16 cellular contexts compared by ENCODE assay signal in the genomic region with DNA sequence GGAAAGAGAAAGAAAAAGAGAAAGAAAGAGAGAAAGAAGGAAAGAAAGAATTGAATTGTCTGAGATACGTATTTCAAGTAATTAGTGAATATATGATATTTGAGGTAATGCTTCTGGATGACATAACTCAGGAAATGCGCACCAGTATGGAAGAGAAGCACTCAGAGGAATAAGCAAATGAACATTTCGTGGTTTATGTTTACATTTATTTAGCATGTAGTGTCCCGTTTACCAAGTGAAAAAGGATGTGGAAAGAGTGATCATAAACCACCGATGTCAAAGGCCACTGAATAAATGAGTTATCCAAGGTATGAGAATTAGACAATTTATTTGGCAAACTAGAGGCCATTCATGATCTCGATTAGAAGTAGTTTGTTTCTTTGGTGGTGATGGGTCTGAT.
DNase-seq lines count a peak whose midpoint lies in the region; ATAC-seq and TF ChIP-seq lines count a peak whose summit lies in the region.
"Had no signal": no experiment of that assay in that cellular context is flagged by ENCODE, and none has a peak within 500 bp of the region (broad histone marks: within the 10 kb centered on the region; RNA-seq: fewer than 3 reads in every experiment).

No MANE protein-coding gene starts in this region.

- H3K36me3 Mint-ChIP-seq in MCF 10A (ENCODE audit: insufficient read depth, unreplicated experiment), result peaks cover 5% of the 10 kb centered on the region

- no peaks in the 10 kb centered on the region for H3K4me1 Mint-ChIP-seq in MCF 10A (ENCODE audit: insufficient read depth, unreplicated experiment)
- H3K4me1 Mint-ChIP-seq: CD8-positive, alpha-beta memory T cell had no signal

- no peak overlapping the region for H3K27ac ChIP-seq in mammary epithelial cell (ENCODE audit: insufficient read depth, low read depth, low read length)
- H3K27ac ChIP-seq: 22Rv1, BLaER1, GM23248 had no signal

- no peak for ATAC-seq in GM21723 (IDR thresholded peaks at IDR 0.05; ENCODE audit: unreplicated experiment)

- H2AFZ ChIP-seq in mammary epithelial cell (ENCODE audit: low read depth, low read length), result no peak overlapping the region
- H2AFZ ChIP-seq: GM23248 had no signal

- no peaks in the 10 kb centered on the region for H3K9me3 Mint-ChIP-seq in MCF 10A (ENCODE audit: unreplicated experiment)

- no peaks in the 10 kb centered on the region for H4K20me1 ChIP-seq in mammary epithelial cell (ENCODE audit: insufficient read depth, low read length)
- H4K20me1 ChIP-seq: BLaER1 had no signal

- H3K9ac ChIP-seq in mammary epithelial cell (ENCODE audit: insufficient read depth, low read length), result no peak overlapping the region
- H3K9ac ChIP-seq: BLaER1, GM23248 had no signal

- no peaks in the 10 kb centered on the region for H3K4me1 ChIP-seq in mammary epithelial cell (ENCODE audit: insufficient read depth, low read length)
- H3K4me1 ChIP-seq: Caco-2 had no signal

- H3K4me3 ChIP-seq in mammary epithelial cell (replicated peaks in 1 of 3; ENCODE audit: insufficient read depth in 1 of 3, low read depth in 2 of 3, low read length in 3 of 3) (no peak overlapping the region), choroid plexus epithelial cell (ENCODE audit: low read depth, low read length) (no peak overlapping the region)
- H3K4me3 ChIP-seq: BLaER1, GM23248 had no signal

- no peaks in the 10 kb centered on the region for H3K27me3 Mint-ChIP-seq in MCF 10A (ENCODE audit: insufficient read depth, unreplicated experiment)
- H3K27me3 Mint-ChIP-seq: CD8-positive, alpha-beta memory T cell had no signal

- no peaks in the 10 kb centered on the region for H3K9me3 ChIP-seq in mammary epithelial cell (replicated peaks; ENCODE audit: insufficient read depth, low read length)
- H3K9me3 ChIP-seq: Caco-2 had no signal

- CTCF ChIA-PET in mammary epithelial cell (lab: Charles Lee; ENCODE audit: low non-redundant PET) (no interaction called here), MCF 10A (lab: Yijun Ruan, JAX) (no interaction called here)

- in situ Hi-C loops in mammary epithelial cell (cut with MboI; ENCODE audit: low sequenced_read_pairs in 2 of 2), result no loop called here

- H3K27ac Mint-ChIP-seq in MCF 10A (ENCODE audit: low read depth, unreplicated experiment), result no peak overlapping the region
- H3K27ac Mint-ChIP-seq: CD8-positive, alpha-beta memory T cell had no signal

- POLR2A ChIA-PET in MCF 10A (lab: Yijun Ruan, JAX), result no interaction called here

- no peak overlapping the region for H3K4me3 Mint-ChIP-seq in MCF 10A (ENCODE audit: unreplicated experiment)
- H3K4me3 Mint-ChIP-seq: CD8-positive, alpha-beta memory T cell had no signal

- DNase-seq in mammary epithelial cell, result peak; percentile 50
- DNase-seq in MCF 10A (ENCODE audit: unreplicated experiment), result no peak
- peak; percentile 39 for DNase-seq in amniotic epithelial cell (ENCODE audit: low read depth)
- peak; percentile 13 for DNase-seq in choroid plexus epithelial cell (ENCODE audit: low read depth)
- DNase-seq in retina, result no peak
- no peak for DNase-seq in NCI-H187 (lab: John Stamatoyannopoulos, UW)
- DNase-seq: AML-193; Caco-2; CD8-positive, alpha-beta memory T cell; DND-41; GF-D8; GM23248; H7 had no signal

- dilution Hi-C loops in mammary epithelial cell (cut with HindIII; ENCODE audit: low sequenced_read_pairs), result no loop called here

- no peaks in the 10 kb centered on the region for H3K79me2 ChIP-seq in mammary epithelial cell (ENCODE audit: insufficient read depth, low read length)

- TF ChIP-seq CTCF in mammary epithelial cell (conservative IDR thresholded peaks at IDR 0.05 in 1 of 2, IDR thresholded peaks at IDR 0.05 in 1 of 2; ENCODE audit: extremely low read depth in 1 of 2, insufficient read depth in 1 of 2, low read depth in 1 of 2, low read length in 2 of 2) (no peak), MCF 10A (IDR thresholded peaks at IDR 0.05; ENCODE audit: unreplicated experiment) (no peak), choroid plexus epithelial cell (conservative IDR thresholded peaks at IDR 0.05; ENCODE audit: low read depth, low read length) (no peak)

- BruUV-seq in mammary epithelial cell (replicated peaks; lab: Mats Ljungman, UMichigan) (no TSS peak), MCF 10A (replicated peaks; lab: Mats Ljungman, UMichigan) (no TSS peak)

- H3K36me3 ChIP-seq in mammary epithelial cell (ENCODE audit: insufficient read depth, low read length), result no peaks in the 10 kb centered on the region
- H3K36me3 ChIP-seq: BLaER1 had no signal

- no peak overlapping the region for H3K4me2 ChIP-seq in mammary epithelial cell (ENCODE audit: insufficient read depth, low read depth, low read length)
- H3K4me2 ChIP-seq: BLaER1 had no signal

- no peaks in the 10 kb centered on the region for H3K27me3 ChIP-seq in mammary epithelial cell (ENCODE audit: insufficient read depth, low read length)
- H3K27me3 ChIP-seq: BLaER1 had no signal

- WGBS in mammary epithelial cell (ENCODE audit: low coverage, missing lambda C conversion rate), result 68% methylated on average over 6 of the region's 6 CpGs

- intact Hi-C loops in mammary epithelial cell (cut with micrococcal nuclease), result no loop called here
- intact Hi-C loops in MCF 10A (cut with micrococcal nuclease), result no loop called here

Comparison
In these comparisons a context has a peak if more than half of its experiments do, and no peak if none do; other contexts are left out.
1. DNase-seq: peak in mammary epithelial cell (single experiment), amniotic epithelial cell (single experiment) and choroid plexus epithelial cell (single experiment); none in MCF 10A (single experiment), retina (single experiment) and NCI-H187 (0 of 2).